Comparison of ENCODE assay signal across 1 cellular context in the genomic region with DNA sequence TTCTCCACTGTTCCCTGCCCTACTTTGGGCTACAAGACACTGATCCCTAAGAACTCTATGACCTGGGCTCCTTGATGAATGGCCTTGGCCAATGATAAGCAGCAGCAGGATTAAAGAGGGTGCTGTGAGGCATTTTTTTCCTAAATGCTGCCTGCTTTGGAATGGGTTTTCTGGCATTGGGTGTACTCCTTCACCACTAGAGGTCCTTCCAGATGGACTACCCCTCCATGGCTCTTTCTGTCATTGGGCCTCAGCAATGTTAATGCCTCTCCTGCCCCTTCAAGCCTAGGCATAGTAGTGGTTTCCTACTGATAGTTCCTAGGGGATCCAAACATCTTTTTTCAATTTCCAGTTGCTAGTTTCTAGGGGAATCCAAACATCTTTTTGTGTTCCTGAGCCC.
TF ChIP-seq lines count a peak whose summit lies in the region.

No MANE protein-coding gene starts in this region.

TF ChIP-seq in GM12878, 131 proteins besides CTCF, POLR2A, EP300 and RAD21 (continued from another document):
- TF ChIP-seq TCF7 (IDR thresholded peaks at IDR 0.05; ENCODE audit: borderline replicate concordance), result no peak
- no peak for TF ChIP-seq MEF2A (IDR thresholded peaks at IDR 0.05; ENCODE audit: insufficient read depth, low read depth, low read length)
- TF ChIP-seq ZBTB11 (CRISPR knock-in tag; IDR thresholded peaks at IDR 0.05), result no peak
- no peak for TF ChIP-seq NFIC (IDR thresholded peaks at IDR 0.05; ENCODE audit: low read depth, low read length)
- TF ChIP-seq BRCA1 (IDR thresholded peaks at IDR 0.05; ENCODE audit: low read depth, low read length), result no peak
